In genomic region chr1:18580087-18580486, GRCh38 we compare ENCODE assay signal across 17 cellular contexts. TPM values are rescaled to one million over a fixed set of nuclear protein-coding genes. Genes with fewer than 3 reads are reported as not detected.
DNase-seq lines count a peak whose midpoint lies in the region; ATAC-seq and TF ChIP-seq lines count a peak whose summit lies in the region.
"Had no signal": no experiment of that assay in that cellular context is flagged by ENCODE, and none has a peak within 500 bp of the region (broad histone marks: within the 10 kb centered on the region; RNA-seq: fewer than 3 reads in every experiment).

No MANE protein-coding gene starts in this region.

- H3K9me3 ChIP-seq in PC-3 (ENCODE audit: low read length) (no peaks in the 10 kb centered on the region), right atrium auricular region (no peaks in the 10 kb centered on the region)

- H4K20me1 ChIP-seq in PC-3 (ENCODE audit: low read length), result no peaks in the 10 kb centered on the region

- H3K36me3 ChIP-seq in PC-3 (ENCODE audit: low read depth, low read length) (no peaks in the 10 kb centered on the region), right atrium auricular region (no peaks in the 10 kb centered on the region)
- H3K36me3 ChIP-seq: BLaER1 treated with 17β-estradiol and CSF1 and Interleukin-3, amounts not matched to agents 10 nM and 100 nM had no signal

- no peak overlapping the region for H3K27ac ChIP-seq in PC-3 (ENCODE audit: low read length)
- H3K27ac ChIP-seq in right atrium auricular region, result no peak overlapping the region

- DNase-seq in DMS79 (lab: John Stamatoyannopoulos, UW) (peak; percentile 84), M059J (ENCODE audit: low read depth) (peak; percentile 43), PC-3 (peak; percentile 14), posterior vena cava (ENCODE audit: low spot score) (peak; percentile 38), right atrium auricular region (ENCODE audit: low spot score) (no peak)
- DNase-seq in activated naive CD4-positive, alpha-beta T cell treated with anti-CD3 and anti-CD28 coated beads, Interleukin-2, amount 50 U/mL, for 16 hours, result no peak
- DNase-seq: ACHN; CD4-positive, CD25-positive, alpha-beta regulatory T cell; DMS53; GOT3; H9 had no signal

- intact Hi-C loops in PC-3 (cut with micrococcal nuclease) (loop anchor here (5.0 kb wide), 1 partner anchor 918 kb away; no protein-coding TSS in a partner anchor), posterior vena cava (cut with DNase I) (no loop called here)

- TF ChIP-seq CTCF in PC-3 (conservative IDR thresholded peaks at IDR 0.05; ENCODE audit: low read depth, low read length), result no peak
- no peak for TF ChIP-seq CTCF in right atrium auricular region (IDR thresholded peaks at IDR 0.05)

- no peaks in the 10 kb centered on the region for H3K9me2 ChIP-seq in PC-3 (replicated peaks; ENCODE audit: low read length)

- no peaks in the 10 kb centered on the region for H3K27me3 ChIP-seq in PC-3 (ENCODE audit: low read length)
- H3K27me3 ChIP-seq in right atrium auricular region, result peaks cover 0 to 3% of the 10 kb centered on the region in 2 donors
- H3K27me3 ChIP-seq: BLaER1 treated with 17β-estradiol and CSF1 and Interleukin-3, amounts not matched to agents 10 nM and 100 nM had no signal

- ATAC-seq in PC-3 (no peak), GM21723 (IDR thresholded peaks at IDR 0.05; ENCODE audit: unreplicated experiment) (no peak)
- ATAC-seq: GM12878 had no signal

- POLR2A ChIA-PET in PC-3 (lab: Charles Lee; ENCODE audit: unreplicated experiment), result no interaction called here

- no TSS peak for BruUV-seq in PC-3 (replicated peaks; lab: Mats Ljungman, UMichigan)

- H3K4me1 ChIP-seq in PC-3 (ENCODE audit: insufficient read depth, low read length) (no peaks in the 10 kb centered on the region; the same call in 1 of the 2 replicates), right atrium auricular region (peaks cover 0 to 8% of the 10 kb centered on the region in 2 donors)

- no peak overlapping the region for H3K4me2 ChIP-seq in PC-3 (ENCODE audit: low read length)

- H3K79me2 ChIP-seq in PC-3 (ENCODE audit: low read length), result no peaks in the 10 kb centered on the region

- no peak overlapping the region for H2AFZ ChIP-seq in PC-3 (ENCODE audit: low read length)

- no peak overlapping the region for H3K9ac ChIP-seq in PC-3 (ENCODE audit: low read length)
- H3K9ac ChIP-seq: BLaER1 treated with 17β-estradiol and CSF1 and Interleukin-3, amounts not matched to agents 10 nM and 100 nM had no signal

- H3F3A ChIP-seq in PC-3 (ENCODE audit: low read length, unreplicated experiment), result no peaks in the 10 kb centered on the region

- H3K4me3 ChIP-seq in PC-3 (ENCODE audit: low read length) (no peak overlapping the region), right atrium auricular region (no peak overlapping the region)
- H3K4me3 ChIP-seq: BLaER1 treated with 17β-estradiol and CSF1 and Interleukin-3, amounts not matched to agents 10 nM and 100 nM; GM12878 had no signal

- CTCF ChIA-PET in PC-3 (lab: Charles Lee), result no interaction called here

RNA-seq across cellular contexts. Expression of gene PAX7, which starts 50.6 kb away (rescaled TPM):
- not detected in 2 replicates for total RNA-seq in M059J (2014; rRNA removed; shearing (Covaris generic))
- total RNA-seq in PC-3 (2014; rRNA removed) (not detected in 2 replicates), posterior vena cava (not detected), right atrium auricular region (not detected)
- total RNA-seq: A172; CD4-positive, CD25-positive, alpha-beta regulatory T cell; G401; GM12878; HT1080 had no signal

Comparison
In these comparisons a context has a peak if more than half of its experiments do, and no peak if none do; other contexts are left out.
1. DNase-seq: peak in DMS79 (single experiment), M059J (single experiment), PC-3 (single experiment) and posterior vena cava (single experiment); none in right atrium auricular region (single experiment) and activated naive CD4-positive, alpha-beta T cell treated with anti-CD3 and anti-CD28 coated beads, Interleukin-2, amount 50 U/mL, for 16 hours (single experiment).